Comparison of ENCODE assay signal across 17 cellular contexts in the genomic region with DNA sequence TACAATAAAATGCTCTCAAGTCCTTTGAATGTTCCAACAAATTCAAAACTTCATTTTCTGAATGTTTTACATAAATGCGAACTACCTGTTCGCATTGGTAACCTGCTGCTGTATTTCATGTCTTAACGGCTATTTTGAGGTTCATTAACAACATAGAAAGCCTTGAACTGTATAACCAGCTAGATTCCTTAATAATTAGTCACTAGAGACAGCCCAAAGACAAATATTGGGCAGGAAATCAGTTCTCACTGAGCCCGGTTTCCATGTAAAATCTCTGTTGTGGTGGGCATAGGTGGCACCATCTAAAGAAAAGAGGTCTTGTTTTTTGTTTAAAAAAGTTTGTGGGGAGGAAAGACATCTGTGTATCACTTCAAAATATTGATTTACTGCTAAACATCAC. TPM values are rescaled to one million over a fixed set of nuclear protein-coding genes. Genes with fewer than 3 reads are reported as not detected.
DNase-seq lines count a peak whose midpoint lies in the region; ATAC-seq, FAIRE-seq and TF ChIP-seq lines count a peak whose summit lies in the region.
"Had no signal": no experiment of that assay in that cellular context is flagged by ENCODE, and none has a peak within 500 bp of the region (broad histone marks: within the 10 kb centered on the region; RNA-seq: fewer than 3 reads in every experiment).

No MANE protein-coding gene starts in this region.

- no peak for TF ChIP-seq CTCF in GM12878 (IDR thresholded peaks at IDR 0.05 in 2 of 3, conservative IDR thresholded peaks at IDR 0.05 in 1 of 3; ENCODE audit: control insufficient read depth in 2 of 3, extremely low read depth in 1 of 3, insufficient read depth in 1 of 3, low read depth in 3 of 3, low read length in 3 of 3)

- H3K4me1 Mint-ChIP-seq in activated CD4-positive, alpha-beta T cell treated with anti-CD3 and anti-CD28 coated beads for 36 hours = no peaks in the 10 kb centered on the region

- no peak for FAIRE-seq in GM12878 (lab: Jason Lieb, UNC)

- no peaks in the 10 kb centered on the region for H3K9me3 ChIP-seq in GM12878 (replicated peaks; ENCODE audit: control insufficient read depth, insufficient read depth, low read length)

- RAD21 ChIA-PET in GM12878 (lab: Charles Lee; ENCODE audit: unreplicated experiment) = no interaction called here

- POLR2A ChIA-PET in GM12878 (lab: Charles Lee) = no interaction called here
- POLR2A ChIA-PET in activated CD4-positive, alpha-beta T cell treated with anti-CD3 and anti-CD28 coated beads for 36 hours (lab: Charles Lee) = no interaction called here

- H3K27me3 ChIP-seq in GM12878 (replicated peaks in 1 of 2; ENCODE audit: control insufficient read depth in 2 of 2, insufficient read depth in 2 of 2, low read length in 1 of 2) = no peaks in the 10 kb centered on the region

- in situ Hi-C loops in Caki2 (cut with HindIII; ENCODE audit: low pct_unique_long_range_greater_than_20kb, low sequenced_read_pairs) = no loop called here
- in situ Hi-C loops in GM12878 (cut with MboI) = no loop called here

- ATAC-seq in GM12878 (no peak), GM19395 (IDR thresholded peaks at IDR 0.05; ENCODE audit: unreplicated experiment) (no peak), HG03442 (IDR thresholded peaks at IDR 0.05; ENCODE audit: unreplicated experiment) (no peak)
- no peak for ATAC-seq in activated CD4-positive, alpha-beta T cell treated with anti-CD3 and anti-CD28 coated beads for 36 hours
- ATAC-seq: Right ventricle myocardium inferior had no signal

- SMC1A ChIA-PET in GM12878 (lab: Charles Lee; ENCODE audit: uncharacterized antibody, unreplicated experiment) = no interaction called here

- peaks cover 27 to 64% of the 10 kb centered on the region in 2 experiments for H3K36me3 ChIP-seq in GM12878 (ENCODE audit: control insufficient read depth in 2 of 2, insufficient read depth in 2 of 2, low read length in 1 of 2)

- no peak for TF ChIP-seq POLR2A in GM12878 (IDR thresholded peaks at IDR 0.05; ENCODE audit: low read depth, low read length)

- no peaks in the 10 kb centered on the region for H3K9me3 Mint-ChIP-seq in activated CD4-positive, alpha-beta T cell treated with anti-CD3 and anti-CD28 coated beads for 36 hours (ENCODE audit: low read depth)

- H3K36me3 Mint-ChIP-seq in activated CD4-positive, alpha-beta T cell treated with anti-CD3 and anti-CD28 coated beads for 36 hours (ENCODE audit: low read depth) = peaks cover 58% of the 10 kb centered on the region

- no peaks in the 10 kb centered on the region for H4K20me1 ChIP-seq in GM12878 (ENCODE audit: control insufficient read depth, insufficient read depth)

- 61% methylated on average over 4 of the region's 4 CpGs for WGBS in GM12878 (ENCODE audit: insufficient coverage, insufficient replicate concordance, low lambda C conversion rate, missing lambda C conversion rate)

- DNase-seq in Caki2 (ENCODE audit: low read depth) (peak; percentile 9), M059J (ENCODE audit: low read depth) (peak; percentile 22), GM12878 (ENCODE audit: low read depth, low spot score) (no peak), kidney glomerular epithelial cell (lab: John Stamatoyannopoulos, UW) (peak; percentile 57), T1000 (lab: John Stamatoyannopoulos, UW) (no peak)
- no peak for DNase-seq in activated CD4-positive, alpha-beta T cell treated with anti-CD3 and anti-CD28 coated beads for 36 hours
- DNase-seq: AML-193, DND-41, H7, IMR-90, NCI-H1436 treated with DMSO at 0.1 percent for 48 hours, NCI-H2081 treated with DMSO at 0.1 percent for 48 hours, NCI-H526, OCI-M1 had no signal

- no peaks in the 10 kb centered on the region for H3K27me3 Mint-ChIP-seq in activated CD4-positive, alpha-beta T cell treated with anti-CD3 and anti-CD28 coated beads for 36 hours

- H2AFZ ChIP-seq in GM12878 (ENCODE audit: control insufficient read depth, low read depth, low read length) = no peak overlapping the region

- no peak overlapping the region for H3K27ac ChIP-seq in GM12878 (ENCODE audit: control insufficient read depth, insufficient read depth)

- no peak overlapping the region for H3K4me3 Mint-ChIP-seq in activated CD4-positive, alpha-beta T cell treated with anti-CD3 and anti-CD28 coated beads for 36 hours

- H3K27ac Mint-ChIP-seq in activated CD4-positive, alpha-beta T cell treated with anti-CD3 and anti-CD28 coated beads for 36 hours = no peak overlapping the region

- H3K9ac ChIP-seq in GM12878 (ENCODE audit: control insufficient read depth, insufficient read depth, low read length) = no peak overlapping the region

- H3K4me2 ChIP-seq in GM12878 (ENCODE audit: control insufficient read depth, insufficient read depth) = no peak overlapping the region

- BruUV-seq in GM12878 (replicated peaks; lab: Mats Ljungman, UMichigan) = TSS peak; percentile 52

- CTCF ChIA-PET in GM12878 (lab: Yijun Ruan, JAX) = interaction anchor here (1.0 kb wide), 1 partner anchor 97 kb away, joined by 3 read pairs; no protein-coding TSS in a partner anchor
- CTCF ChIA-PET in activated CD4-positive, alpha-beta T cell treated with anti-CD3 and anti-CD28 coated beads for 36 hours (lab: Charles Lee) = no interaction called here

- no peaks in the 10 kb centered on the region for H3K79me2 ChIP-seq in GM12878 (ENCODE audit: control insufficient read depth, insufficient read depth, low read length)

- intact Hi-C loops in GM12878 (cut with micrococcal nuclease; ENCODE audit: unreplicated experiment) = no loop called here
- intact Hi-C loops in activated CD4-positive, alpha-beta T cell treated with anti-CD3 and anti-CD28 coated beads for 36 hours (cut with DNase I, micrococcal nuclease) = no loop called here

- H3K4me3 ChIP-seq in GM12878 = no peak overlapping the region

- no peak for TF ChIP-seq EP300 in GM12878 (IDR thresholded peaks at IDR 0.05; ENCODE audit: borderline replicate concordance in 1 of 2, control insufficient read depth in 1 of 2, low read depth in 2 of 2, low read length in 2 of 2)

- H3K4me1 ChIP-seq in GM12878 (ENCODE audit: control insufficient read depth, insufficient read depth, low read length) = no peaks in the 10 kb centered on the region

- TF ChIP-seq RAD21 in GM12878 (IDR thresholded peaks at IDR 0.05; ENCODE audit: insufficient read depth, low read depth, low read length) = no peak

TF ChIP-seq in GM12878, 131 proteins besides CTCF, POLR2A, EP300 and RAD21 (continues in another document):
- TF ChIP-seq ZNF207 (IDR thresholded peaks at IDR 0.05; ENCODE audit: borderline replicate concordance) = no peak
- TF ChIP-seq ESRRA (IDR thresholded peaks at IDR 0.05; ENCODE audit: low read length) = no peak
- TF ChIP-seq MTA3 (IDR thresholded peaks at IDR 0.05; ENCODE audit: borderline replicate concordance, low read length) = no peak
- no peak for TF ChIP-seq NR2C1 (IDR thresholded peaks at IDR 0.05)
- no peak for TF ChIP-seq RCOR1 (conservative IDR thresholded peaks at IDR 0.05; ENCODE audit: low read depth, low read length)
- TF ChIP-seq, protein P1, sequence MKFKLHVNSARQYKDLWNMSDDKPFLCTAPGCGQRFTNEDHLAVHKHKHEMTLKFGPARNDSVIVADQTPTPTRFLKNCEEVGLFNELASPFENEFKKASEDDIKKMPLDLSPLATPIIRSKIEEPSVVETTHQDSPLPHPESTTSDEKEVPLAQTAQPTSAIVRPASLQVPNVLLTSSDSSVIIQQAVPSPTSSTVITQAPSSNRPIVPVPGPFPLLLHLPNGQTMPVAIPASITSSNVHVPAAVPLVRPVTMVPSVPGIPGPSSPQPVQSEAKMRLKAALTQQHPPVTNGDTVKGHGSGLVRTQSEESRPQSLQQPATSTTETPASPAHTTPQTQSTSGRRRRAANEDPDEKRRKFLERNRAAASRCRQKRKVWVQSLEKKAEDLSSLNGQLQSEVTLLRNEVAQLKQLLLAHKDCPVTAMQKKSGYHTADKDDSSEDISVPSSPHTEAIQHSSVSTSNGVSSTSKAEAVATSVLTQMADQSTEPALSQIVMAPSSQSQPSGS (IDR thresholded peaks at IDR 0.05; ENCODE audit: low read length) = no peak
- TF ChIP-seq SMARCA5 (IDR thresholded peaks at IDR 0.05) = no peak
- TF ChIP-seq SIX5 (IDR thresholded peaks at IDR 0.05; ENCODE audit: low read depth, low read length, severe bottlenecking) = no peak

RNA-seq across cellular contexts. Expression of a gene that starts 29.2 kb away (rescaled TPM):
- total RNA-seq in Caki2 (2014; rRNA removed; shearing (Covaris generic); ENCODE audit: low replicate concordance) = 425 and 548 TPM in 2 replicates
- 345 and 486 TPM in 2 replicates for total RNA-seq in M059J (2014; rRNA removed; shearing (Covaris generic))
- total RNA-seq in GM12878 (2013; cell fraction: nucleolus; rRNA removed) = 103 and 104 TPM in 2 replicates
- total RNA-seq in GM12878 (2014; rRNA removed) (157 and 186 TPM in 2 replicates), GM12878 (2014; rRNA removed; fragmentation: Illumina TruSeq; extraction: Trizol) (214 and 240 TPM in 2 replicates), GM12878 (2021) (173 and 178 TPM in 2 replicates)
- polyA plus RNA-seq in GM12878 (2011; ENCODE audit: low read depth) = 149 TPM
- polyA plus RNA-seq in GM12878 (2011; rRNA removed) (185 and 251 TPM in 2 replicates), GM12878 (2014; fragmentation: Illumina TruSeq; extraction: Trizol) (233 and 243 TPM in 2 replicates), GM12878 (2014; fragmentation: Nextera tagmentation; extraction: Ambion mirVana) (100 to 1,000 TPM; 180 to 234 TPM), GM12878 (2014; rRNA removed) (148 and 150 TPM in 2 replicates), GM12878 (2016; fragmentation: Nextera tagmentation; extraction: Ambion mirVana) (100 to 1,000 TPM; 520 to 526 TPM)
- polyA plus RNA-seq in GM12878 (2011; cell fraction: cytosol; rRNA removed) = 114 and 120 TPM in 2 replicates
- polyA plus RNA-seq in GM12878 (2011; cell fraction: nucleus; rRNA removed) = 70.3 and 71.0 TPM in 2 replicates
- polyA plus RNA-seq in GM12878 (2012) = 174 and 175 TPM in 2 replicates
- polyA minus RNA-seq in GM12878 (2011; rRNA and poly(A)+ RNA removed) = 108 and 113 TPM in 2 replicates
- polyA minus RNA-seq in GM12878 (2011; cell fraction: cytosol; rRNA and poly(A)+ RNA removed) = 43.3 and 47.8 TPM in 2 replicates
- 14.0 and 20.5 TPM in 2 replicates for polyA minus RNA-seq in GM12878 (2011; cell fraction: nucleus; rRNA and poly(A)+ RNA removed)
- 100 to 1,000 TPM; 123 to 157 TPM for total RNA-seq in activated CD4-positive, alpha-beta T cell treated with anti-CD3 and anti-CD28 coated beads for 36 hours

Comparison
In these comparisons a context has a peak if more than half of its experiments do, and no peak if none do; other contexts are left out.
1. DNase-seq: peak in Caki2 (single experiment), M059J (single experiment) and kidney glomerular epithelial cell (single experiment); none in GM12878 (single experiment), activated CD4-positive, alpha-beta T cell treated with anti-CD3 and anti-CD28 coated beads for 36 hours (single experiment) and T1000 (single experiment).